Comparison of ENCODE assay signal across 1 cellular context in genomic region chr17:74744714-74745547, GRCh38.
TF ChIP-seq lines count a peak whose summit lies in the region.

No MANE protein-coding gene starts in this region.

TF ChIP-seq in H1, 55 proteins besides CTCF, POLR2A, EP300 and RAD21:
- TF ChIP-seq RBBP5 (IDR thresholded peaks at IDR 0.05; ENCODE audit: borderline replicate concordance, low read depth, low read length): 0 out of 2 replicates have a peak, but pooled peaks have one; percentile 43
- peak; percentile 17; the same call in 1 of the 2 replicates for TF ChIP-seq GABPA (IDR thresholded peaks at IDR 0.05; ENCODE audit: borderline replicate concordance, insufficient read depth, low read length)
- TF ChIP-seq, protein P1, sequence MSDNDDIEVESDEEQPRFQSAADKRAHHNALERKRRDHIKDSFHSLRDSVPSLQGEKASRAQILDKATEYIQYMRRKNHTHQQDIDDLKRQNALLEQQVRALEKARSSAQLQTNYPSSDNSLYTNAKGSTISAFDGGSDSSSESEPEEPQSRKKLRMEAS (IDR thresholded peaks at IDR 0.05): 0 out of 2 replicates have a peak, but pooled peaks have one; percentile 7
- TF ChIP-seq SIN3A (conservative IDR thresholded peaks at IDR 0.05 in 1 of 2, IDR thresholded peaks at IDR 0.05 in 1 of 2; ENCODE audit: low read depth in 1 of 2, low read length in 2 of 2): peak; percentile 18 to 73; a peak in 2 of 4 replicates
- TF ChIP-seq ATF3 (IDR thresholded peaks at IDR 0.05; ENCODE audit: insufficient read depth, low read depth, low read length): no peak
- 0 out of 2 replicates have a peak, but pooled peaks have one; percentile 21 for TF ChIP-seq SP4 (IDR thresholded peaks at IDR 0.05; ENCODE audit: low read length)
- TF ChIP-seq CHD2 (IDR thresholded peaks at IDR 0.05; ENCODE audit: low read length): no peak
- 0 out of 2 replicates have a peak, but pooled peaks have one; percentile 35 for TF ChIP-seq YY1 (IDR thresholded peaks at IDR 0.05; ENCODE audit: low read depth, low read length)
- TF ChIP-seq TAF1 (IDR thresholded peaks at IDR 0.05; ENCODE audit: low read depth, low read length): 0 out of 2 replicates have a peak, but pooled peaks have one; percentile 8
